Comparison of ENCODE assay signal across 32 cellular contexts in genomic region chr13:73368608-73369007, GRCh38.
DNase-seq lines count a peak whose midpoint lies in the region; ATAC-seq, FAIRE-seq and TF ChIP-seq lines count a peak whose summit lies in the region.
"Had no signal": no experiment of that assay in that cellular context is flagged by ENCODE, and none has a peak within 500 bp of the region (broad histone marks: within the 10 kb centered on the region; RNA-seq: fewer than 3 reads in every experiment).

No MANE protein-coding gene starts in this region.

- no peak overlapping the region for H3K9ac ChIP-seq in HepG2 (ENCODE audit: insufficient read depth, low read depth, low read length)

- BruUV-seq in HepG2 (replicated peaks; lab: Mats Ljungman, UMichigan), result no TSS peak

- no peaks in the 10 kb centered on the region for H3K4me1 ChIP-seq in right lobe of liver
- 0 out of 2 replicates have a peak, but pooled peaks cover 5% of the 10 kb centered on the region for H3K4me1 ChIP-seq in HepG2 (ENCODE audit: insufficient read depth, low read length)
- H3K4me1 ChIP-seq in pancreas, result peaks cover 5 to 11% (median 8%) of the 10 kb centered on the region in 3 donors
- H3K4me1 ChIP-seq in left ventricle myocardium inferior, result no peaks in the 10 kb centered on the region
- H3K4me1 ChIP-seq: upper lobe of left lung had no signal

- intact Hi-C loops in right lobe of liver (cut with DNase I), result no loop called here
- intact Hi-C loops in HepG2 (cut with micrococcal nuclease; ENCODE audit: unreplicated experiment), result no loop called here
- intact Hi-C loops in pancreas (cut with DNase I), result no loop called here
- intact Hi-C loops in left ventricle myocardium inferior (cut with micrococcal nuclease), result no loop called here

- no peaks in the 10 kb centered on the region for H3K79me2 ChIP-seq in HepG2 (ENCODE audit: insufficient read depth, low read length)

- H3K9me3 ChIP-seq in right lobe of liver (no peaks in the 10 kb centered on the region), HepG2 (ENCODE audit: low read length) (no peaks in the 10 kb centered on the region), pancreas (no peaks in the 10 kb centered on the region), left ventricle myocardium inferior (replicated peaks) (no peaks in the 10 kb centered on the region)
- H3K9me3 ChIP-seq: upper lobe of left lung had no signal

- H3K27ac ChIP-seq in right lobe of liver, result no peak overlapping the region
- H3K27ac ChIP-seq in HepG2 (ENCODE audit: extremely low read length, insufficient read depth, low read length), result no peak overlapping the region
- no peak overlapping the region for H3K27ac ChIP-seq in pancreas
- no peak overlapping the region for H3K27ac ChIP-seq in left ventricle myocardium inferior (replicated peaks)
- H3K27ac ChIP-seq: upper lobe of left lung had no signal

- no peak for TF ChIP-seq CTCF in right lobe of liver (IDR thresholded peaks at IDR 0.05)
- TF ChIP-seq CTCF in HepG2 (CRISPR knock-in tag; IDR thresholded peaks at IDR 0.05), result no peak
- TF ChIP-seq CTCF in pancreas (IDR thresholded peaks at IDR 0.05), result no peak
- no peak for TF ChIP-seq CTCF in left ventricle myocardium inferior (IDR thresholded peaks at IDR 0.05; ENCODE audit: borderline replicate concordance)

- TF ChIP-seq POLR2A in right lobe of liver (IDR thresholded peaks at IDR 0.05), result no peak
- no peak for TF ChIP-seq POLR2A in HepG2 (IDR thresholded peaks at IDR 0.05; ENCODE audit: insufficient read depth in 1 of 2, low read depth in 2 of 2, low read length in 2 of 2)

- in situ Hi-C loops in HepG2 (cut with HindIII; ENCODE audit: extremely low pct_ligation_motif_present, low pct_unique_long_range_greater_than_20kb), result no loop called here

- H4K20me1 ChIP-seq in HepG2 (ENCODE audit: insufficient read depth, low read length), result no peaks in the 10 kb centered on the region

- H3K36me3 ChIP-seq in right lobe of liver (no peaks in the 10 kb centered on the region), HepG2 (replicated peaks in 1 of 2; ENCODE audit: control insufficient read depth in 1 of 2, insufficient read depth in 2 of 2, low read length in 2 of 2) (no peaks in the 10 kb centered on the region), pancreas (no peaks in the 10 kb centered on the region), left ventricle myocardium inferior (no peaks in the 10 kb centered on the region)
- H3K36me3 ChIP-seq: upper lobe of left lung had no signal

- POLR2A ChIA-PET in HepG2 (lab: Yijun Ruan, JAX), result no interaction called here

- WGBS in right lobe of liver (ENCODE audit: insufficient coverage, low coverage, low lambda C conversion rate, missing lambda C conversion rate), result 77% methylated on average over 5 of the region's 5 CpGs
- 17% methylated on average over 5 of the region's 5 CpGs for WGBS in HepG2 (ENCODE audit: low lambda C conversion rate)
- WGBS in pancreas, 2 donors, result 52 to 59% methylated on average over 5 of the region's 5 CpGs

- TF ChIP-seq EP300 in HepG2 (IDR thresholded peaks at IDR 0.05; ENCODE audit: low read depth in 2 of 2, low read length in 2 of 2) (no peak), HepG2 (CRISPR knock-in tag; IDR thresholded peaks at IDR 0.05; ENCODE audit: borderline replicate concordance) (no peak)

- no peak for TF ChIP-seq RAD21 in HepG2 (CRISPR knock-in tag; IDR thresholded peaks at IDR 0.05)

- H3K27me3 ChIP-seq in right lobe of liver (no peaks in the 10 kb centered on the region), HepG2 (ENCODE audit: control insufficient read depth in 1 of 2, insufficient read depth in 2 of 2, low read length in 2 of 2) (no peaks in the 10 kb centered on the region; a peak in 1 of 5 replicates), pancreas (no peaks in the 10 kb centered on the region), left ventricle myocardium inferior (ENCODE audit: low read depth) (no peaks in the 10 kb centered on the region)
- H3K27me3 ChIP-seq: upper lobe of left lung had no signal

- H2AFZ ChIP-seq in HepG2 (ENCODE audit: low read length), result no peak overlapping the region

- H3K4me2 ChIP-seq in HepG2 (ENCODE audit: low read depth, low read length), result no peak overlapping the region

- FAIRE-seq in HepG2 (lab: Jason Lieb, UNC) (no peak), pancreas (lab: Jason Lieb, UNC) (no peak)
- FAIRE-seq: D721Med, GM18507, H54, HTR-8/SVneo had no signal

- ATAC-seq in right lobe of liver (peak in 3 of 4 donors; percentile 35 to 53 (median 46)), HepG2 (no peak), esophagus mucosa (peak; percentile 80), pancreas (peak; percentile 28 to 58 (median 36))
- ATAC-seq: left ventricle myocardium superior, sciatic nerve had no signal

- CTCF ChIA-PET in HepG2 (lab: Yijun Ruan, JAX; ENCODE audit: low intra/inter-chr PET ratio, low total read pairs), result no interaction called here

- H3K4me3 ChIP-seq in right lobe of liver (no peak overlapping the region), HepG2 (replicated peaks in 1 of 3; ENCODE audit: insufficient read depth in 1 of 3, low read depth in 2 of 3, low read length in 3 of 3) (no peak overlapping the region), pancreas (no peak overlapping the region), left ventricle myocardium inferior (no peak overlapping the region)
- H3K4me3 ChIP-seq: upper lobe of left lung had no signal

- DNase-seq in right lobe of liver (no peak), HepG2 (ENCODE audit: low spot score) (no peak), pancreas (no peak), NCI-H1694 (lab: John Stamatoyannopoulos, UW) (no peak), GM19238 (ENCODE audit: insufficient read length, low spot score) (no peak), left ventricle myocardium inferior (no peak)
- DNase-seq in activated CD8-positive, alpha-beta memory T cell treated with anti-CD3 and anti-CD28 coated beads, Interleukin-2, amount 50 U/mL, for 4 hours, result no peak
- DNase-seq: activated CD4-positive, alpha-beta memory T cell treated with anti-CD3 and anti-CD28 coated beads for 36 hours; activated CD4-positive, CD25-positive, alpha-beta regulatory T cell treated with anti-CD3 and anti-CD28 coated beads, Interleukin-2, amount 50 U/mL, for 72 hours; activated naive CD4-positive, alpha-beta T cell; CD4-positive, CD25-positive, alpha-beta regulatory T cell; dermis blood vessel endothelial cell; DND-41; hypothalamus; immature natural killer cell; KBM-7; left ventricle myocardium superior; MM.1S; NCI-H2029; NCI-H2227 treated with DMSO at 0.1 percent for 48 hours; NCI-H526; OCI-M1; posterior cingulate gyrus; Right ventricle myocardium superior; stimulated activated CD4-positive, alpha-beta T cell treated with anti-CD3 and anti-CD28 coated beads, Interleukin-4, amount 100 ng/mL, for 24 hours; upper lobe of left lung had no signal

TF ChIP-seq in HepG2, 621 proteins besides CTCF, POLR2A, EP300 and RAD21:
- TF ChIP-seq TFE3 (CRISPR knock-in tag; IDR thresholded peaks at IDR 0.05) (no peak), REL (CRISPR knock-in tag; conservative IDR thresholded peaks at IDR 0.05) (no peak), HNRNPL (IDR thresholded peaks at IDR 0.05; ENCODE audit: low read depth, low read length) (no peak), TOPORS (CRISPR knock-in tag; IDR thresholded peaks at IDR 0.05) (no peak), CHCHD3 (CRISPR knock-in tag; IDR thresholded peaks at IDR 0.05) (no peak), ZNF569 (CRISPR knock-in tag; IDR thresholded peaks at IDR 0.05; ENCODE audit: borderline replicate concordance) (no peak), ZNF75D (CRISPR knock-in tag; IDR thresholded peaks at IDR 0.05; ENCODE audit: borderline replicate concordance) (no peak), GPN1 (CRISPR knock-in tag; IDR thresholded peaks at IDR 0.05; ENCODE audit: borderline replicate concordance) (no peak), ZNF775 (CRISPR knock-in tag; IDR thresholded peaks at IDR 0.05; ENCODE audit: borderline replicate concordance) (no peak), MIER2 (CRISPR knock-in tag; IDR thresholded peaks at IDR 0.05) (no peak), MED1 (CRISPR knock-in tag; IDR thresholded peaks at IDR 0.05) (no peak), ZMAT5 (CRISPR knock-in tag; IDR thresholded peaks at IDR 0.05; ENCODE audit: borderline replicate concordance, low read depth) (no peak), CCAR2 (optimal IDR thresholded peaks at IDR 0.05; ENCODE audit: low read depth, low read length) (no peak), TMF1 (CRISPR knock-in tag; IDR thresholded peaks at IDR 0.05; ENCODE audit: low read depth) (no peak), PLSCR1 (CRISPR knock-in tag; IDR thresholded peaks at IDR 0.05; ENCODE audit: borderline replicate concordance) (no peak), GATAD1 (CRISPR knock-in tag; IDR thresholded peaks at IDR 0.05) (no peak)
